In the genomic region with DNA sequence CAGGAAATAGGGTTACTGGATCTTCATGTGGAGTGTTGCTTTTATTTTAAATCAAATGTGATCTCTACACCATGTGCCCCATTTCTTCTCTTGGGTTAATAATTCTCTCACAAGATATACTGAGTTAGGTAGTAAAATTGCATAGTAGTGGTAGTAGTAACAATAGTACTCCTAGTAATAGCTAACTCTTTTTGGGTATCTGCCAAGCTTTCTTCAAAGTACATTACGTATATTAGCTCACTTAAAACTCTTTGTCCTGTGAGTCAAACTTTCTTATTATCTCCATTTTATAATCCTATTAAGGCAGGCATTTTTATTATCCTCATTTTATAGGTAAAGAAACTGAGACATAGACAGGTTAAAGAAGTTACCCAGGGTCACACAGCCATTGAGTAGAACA, we compare ENCODE assay signal across 28 cellular contexts.
"Had no signal": no experiment of that assay in that cellular context is flagged by ENCODE, and none has a peak within 500 bp of the region (broad histone marks: within the 10 kb centered on the region; RNA-seq: fewer than 3 reads in every experiment).

No MANE protein-coding gene starts in this region.

- DNase-seq: activated CD4-positive, alpha-beta memory T cell treated with anti-CD3 and anti-CD28 coated beads, Interleukin-2, amount 10 ng/mL, durations not matched to agents 7 days and 5 days; activated CD4-positive, alpha-beta T cell treated with anti-CD3 and anti-CD28 coated beads for 36 hours; activated CD4-positive, alpha-beta T cell treated with anti-CD3 and anti-CD28 coated beads, Interleukin-2, amount 10 ng/mL, durations not matched to agents 24 days and 14 days; activated CD4-positive, CD25-positive, alpha-beta regulatory T cell; activated CD4-positive, CD25-positive, alpha-beta regulatory T cell treated with anti-CD3 and anti-CD28 coated beads, Interleukin-2, amount 50 U/mL, for 72 hours; activated CD8-positive, alpha-beta memory T cell treated with anti-CD3 and anti-CD28 coated beads for 24 hours; activated effector memory CD4-positive, alpha-beta T cell treated with anti-CD3 and anti-CD28 coated beads, Interleukin-2, amount 50 U/mL, for 16 hours; activated naive CD4-positive, alpha-beta T cell treated with anti-CD3 and anti-CD28 coated beads for 36 hours; activated naive CD8-positive, alpha-beta T cell treated with anti-CD3 and anti-CD28 coated beads for 36 hours; activated naive CD8-positive, alpha-beta T cell treated with anti-CD3 and anti-CD28 coated beads, Interleukin-2, amount 50 U/mL, for 24 hours; activated T-cell treated with anti-CD3 and anti-CD28 coated beads, Interleukin-2, amount 50 U/mL, for 48 hours; adrenal gland; amygdala; aorta; body of pancreas; caudate nucleus; effector CD8-positive, alpha-beta T cell; foreskin fibroblast; T-helper 2 cell had no signal

- H3K27ac Mint-ChIP-seq: activated CD4-positive, alpha-beta memory T cell treated with anti-CD3 and anti-CD28 coated beads, Interleukin-2, amount 10 ng/mL, durations not matched to agents 7 days and 5 days; activated CD4-positive, alpha-beta T cell treated with anti-CD3 and anti-CD28 coated beads for 36 hours; activated CD4-positive, alpha-beta T cell treated with anti-CD3 and anti-CD28 coated beads, Interleukin-2, amount 10 ng/mL, durations not matched to agents 24 days and 14 days; activated naive CD4-positive, alpha-beta T cell treated with anti-CD3 and anti-CD28 coated beads for 36 hours; activated naive CD4-positive, alpha-beta T cell treated with anti-CD3 and anti-CD28 coated beads, Interleukin-2, amount 50 U/mL, for 24 hours; activated naive CD8-positive, alpha-beta T cell treated with anti-CD3 and anti-CD28 coated beads for 36 hours; activated naive CD8-positive, alpha-beta T cell treated with anti-CD3 and anti-CD28 coated beads, Interleukin-2, amount 50 U/mL, for 24 hours; activated T-helper 1 cell treated with anti-CD3 and anti-CD28 coated beads, Interleukin-12 subunit alpha, Interleukin-12 subunit beta, Interleukin-2, Interleukin-4 antibody, amounts not matched to agents 30 ng/mL and 10 ng/mL and 1 ng/mL, durations not matched to agents 14 hours and 24 hours and 36 hours; activated T-helper 2 cell treated with anti-CD3 and anti-CD28 coated beads, Interferon-gamma antibody, Interleukin-2, Interleukin-4, amounts not matched to agents 10 μg/mL and 5 μg/mL and 100 μg/mL, durations not matched to agents 14 hours and 24 hours and 36 hours had no signal

- H3K4me1 Mint-ChIP-seq: activated CD4-positive, alpha-beta memory T cell treated with anti-CD3 and anti-CD28 coated beads, Interleukin-2, amount 10 ng/mL, durations not matched to agents 7 days and 5 days; activated CD4-positive, alpha-beta T cell treated with anti-CD3 and anti-CD28 coated beads for 36 hours; activated CD4-positive, alpha-beta T cell treated with anti-CD3 and anti-CD28 coated beads, Interleukin-2, amount 10 ng/mL, durations not matched to agents 24 days and 14 days; activated naive CD4-positive, alpha-beta T cell treated with anti-CD3 and anti-CD28 coated beads, Interleukin-2, amount 50 U/mL, for 24 hours; activated naive CD8-positive, alpha-beta T cell treated with anti-CD3 and anti-CD28 coated beads for 36 hours; activated naive CD8-positive, alpha-beta T cell treated with anti-CD3 and anti-CD28 coated beads, Interleukin-2, amount 50 U/mL, for 24 hours had no signal

- FAIRE-seq: colon, endometrium, endothelial cell of umbilical vein, frontal cortex had no signal

- H3K36me3 Mint-ChIP-seq: activated naive CD8-positive, alpha-beta T cell treated with anti-CD3 and anti-CD28 coated beads for 36 hours had no signal

- H3K4me1 ChIP-seq: adrenal gland, body of pancreas had no signal

- H3K27ac ChIP-seq: adrenal gland, body of pancreas, epithelial cell of prostate had no signal

- H3K9me3 ChIP-seq: adrenal gland, body of pancreas had no signal

- H3K4me3 ChIP-seq: adrenal gland, body of pancreas had no signal

- H3K4me3 Mint-ChIP-seq: activated CD4-positive, alpha-beta memory T cell treated with anti-CD3 and anti-CD28 coated beads, Interleukin-2, amount 10 ng/mL, durations not matched to agents 7 days and 5 days; activated CD4-positive, alpha-beta T cell treated with anti-CD3 and anti-CD28 coated beads for 36 hours; activated CD4-positive, alpha-beta T cell treated with anti-CD3 and anti-CD28 coated beads, Interleukin-2, amount 10 ng/mL, durations not matched to agents 24 days and 14 days; activated naive CD4-positive, alpha-beta T cell treated with anti-CD3 and anti-CD28 coated beads for 36 hours; activated naive CD4-positive, alpha-beta T cell treated with anti-CD3 and anti-CD28 coated beads, Interleukin-2, amount 50 U/mL, for 24 hours; activated naive CD8-positive, alpha-beta T cell treated with anti-CD3 and anti-CD28 coated beads for 36 hours; activated naive CD8-positive, alpha-beta T cell treated with anti-CD3 and anti-CD28 coated beads, Interleukin-2, amount 50 U/mL, for 24 hours; activated T-helper 1 cell treated with anti-CD3 and anti-CD28 coated beads, Interleukin-12 subunit alpha, Interleukin-12 subunit beta, Interleukin-2, Interleukin-4 antibody, amounts not matched to agents 30 ng/mL and 10 ng/mL and 1 ng/mL, durations not matched to agents 14 hours and 24 hours and 36 hours had no signal

- ATAC-seq: activated CD4-positive, alpha-beta T cell treated with anti-CD3 and anti-CD28 coated beads for 36 hours; activated naive CD8-positive, alpha-beta T cell treated with anti-CD3 and anti-CD28 coated beads, Interleukin-2, amount 50 U/mL, for 24 hours; body of pancreas; esophagus mucosa had no signal

- H3K27me3 ChIP-seq: adrenal gland, body of pancreas had no signal

- H3K27me3 Mint-ChIP-seq: activated CD4-positive, alpha-beta memory T cell treated with anti-CD3 and anti-CD28 coated beads, Interleukin-2, amount 10 ng/mL, durations not matched to agents 7 days and 5 days; activated CD4-positive, alpha-beta T cell treated with anti-CD3 and anti-CD28 coated beads for 36 hours; activated CD4-positive, alpha-beta T cell treated with anti-CD3 and anti-CD28 coated beads, Interleukin-2, amount 10 ng/mL, durations not matched to agents 24 days and 14 days; activated naive CD4-positive, alpha-beta T cell treated with anti-CD3 and anti-CD28 coated beads, Interleukin-2, amount 50 U/mL, for 24 hours; activated naive CD8-positive, alpha-beta T cell treated with anti-CD3 and anti-CD28 coated beads for 36 hours; activated naive CD8-positive, alpha-beta T cell treated with anti-CD3 and anti-CD28 coated beads, Interleukin-2, amount 50 U/mL, for 24 hours had no signal

- H3K9me3 Mint-ChIP-seq: activated CD4-positive, alpha-beta T cell treated with anti-CD3 and anti-CD28 coated beads, Interleukin-2, amount 10 ng/mL, durations not matched to agents 24 days and 14 days; activated naive CD4-positive, alpha-beta T cell treated with anti-CD3 and anti-CD28 coated beads for 36 hours; activated naive CD4-positive, alpha-beta T cell treated with anti-CD3 and anti-CD28 coated beads, Interleukin-2, amount 50 U/mL, for 24 hours; activated naive CD8-positive, alpha-beta T cell treated with anti-CD3 and anti-CD28 coated beads for 36 hours; activated naive CD8-positive, alpha-beta T cell treated with anti-CD3 and anti-CD28 coated beads, Interleukin-2, amount 50 U/mL, for 24 hours; activated T-helper 1 cell treated with anti-CD3 and anti-CD28 coated beads, Interleukin-12 subunit alpha, Interleukin-12 subunit beta, Interleukin-2, Interleukin-4 antibody, amounts not matched to agents 30 ng/mL and 10 ng/mL and 1 ng/mL, durations not matched to agents 14 hours and 24 hours and 36 hours; activated T-helper 2 cell treated with anti-CD3 and anti-CD28 coated beads, Interferon-gamma antibody, Interleukin-2, Interleukin-4, amounts not matched to agents 10 μg/mL and 5 μg/mL and 100 μg/mL, durations not matched to agents 14 hours and 24 hours and 36 hours had no signal

- H3K36me3 ChIP-seq: adrenal gland had no signal
